Comparison of ENCODE assay signal across 17 cellular contexts in genomic region chr6:39801456-39802251, GRCh38. TPM values are rescaled to one million over a fixed set of nuclear protein-coding genes. Genes with fewer than 3 reads are reported as not detected.
DNase-seq lines count a peak whose midpoint lies in the region; ATAC-seq and TF ChIP-seq lines count a peak whose summit lies in the region.
"Had no signal": no experiment of that assay in that cellular context is flagged by ENCODE, and none has a peak within 500 bp of the region (broad histone marks: within the 10 kb centered on the region; RNA-seq: fewer than 3 reads in every experiment).

No MANE protein-coding gene starts in this region.

- CTCF ChIA-PET in activated CD4-positive, alpha-beta T cell treated with anti-CD3 and anti-CD28 coated beads, Interleukin-2, amount 10 ng/mL, durations not matched to agents 7 days and 5 days (lab: Charles Lee): interaction anchor here (1.5 kb wide), 1 partner anchor 23 kb away, joined by 3 read pairs; no protein-coding TSS in a partner anchor

- H3K4me3 ChIP-seq in right cardiac atrium (ENCODE audit: low read length) (no peak overlapping the region), coronary artery (peak overlapping the region; percentile 39)
- H3K4me3 ChIP-seq: thyroid gland had no signal

- no peak overlapping the region for H3K4me3 Mint-ChIP-seq in nephron
- H3K4me3 Mint-ChIP-seq in effector memory CD8-positive, alpha-beta T cell: no peak overlapping the region
- no peak overlapping the region for H3K4me3 Mint-ChIP-seq in activated CD4-positive, alpha-beta T cell treated with anti-CD3 and anti-CD28 coated beads, Interleukin-2, amount 10 ng/mL, durations not matched to agents 7 days and 5 days
- H3K4me3 Mint-ChIP-seq: activated CD8-positive, alpha-beta memory T cell treated with anti-CD3 and anti-CD28 coated beads, Interleukin-2, amount 10 ng/mL, durations not matched to agents 7 days and 5 days; immature natural killer cell had no signal

- peaks cover 16% of the 10 kb centered on the region for H3K4me1 ChIP-seq in right cardiac atrium (ENCODE audit: control insufficient read depth, insufficient read depth, low read length)

- H3K9me3 Mint-ChIP-seq in nephron: no peaks in the 10 kb centered on the region
- no peaks in the 10 kb centered on the region for H3K9me3 Mint-ChIP-seq in effector memory CD8-positive, alpha-beta T cell
- H3K9me3 Mint-ChIP-seq in activated CD4-positive, alpha-beta T cell treated with anti-CD3 and anti-CD28 coated beads, Interleukin-2, amount 10 ng/mL, durations not matched to agents 7 days and 5 days: no peaks in the 10 kb centered on the region
- H3K9me3 Mint-ChIP-seq: immature natural killer cell had no signal

- TF ChIP-seq CTCF in coronary artery (IDR thresholded peaks at IDR 0.05) (no peak), nephron (IDR thresholded peaks at IDR 0.05; ENCODE audit: unreplicated experiment in 3 of 3) (no peak)

- DNase-seq in right cardiac atrium: peak in 1 of 3 donors; percentile 59
- no peak for DNase-seq in cardiac septum (ENCODE audit: low spot score)
- peak; percentile 72 for DNase-seq in coronary artery (ENCODE audit: low spot score)
- DNase-seq in SIG-M5 (lab: John Stamatoyannopoulos, UW): no peak
- no peak for DNase-seq in effector memory CD8-positive, alpha-beta T cell
- no peak for DNase-seq in UCSD-AML1 (lab: John Stamatoyannopoulos, UW; ENCODE audit: unreplicated experiment)
- DNase-seq in activated CD4-positive, alpha-beta T cell treated with anti-CD3 and anti-CD28 coated beads, Interleukin-2, amount 10 ng/mL, durations not matched to agents 7 days and 5 days: no peak
- DNase-seq: activated CD8-positive, alpha-beta memory T cell treated with anti-CD3 and anti-CD28 coated beads, Interleukin-2, amount 10 ng/mL, durations not matched to agents 7 days and 5 days; activated naive CD4-positive, alpha-beta T cell treated with Interleukin-2 at 50 U/mL for 16 hours; immature natural killer cell; NCI-H1417 treated with DMSO at 0.1 percent for 48 hours; NCI-H774; thyroid gland had no signal

- POLR2A ChIA-PET in activated CD4-positive, alpha-beta T cell treated with anti-CD3 and anti-CD28 coated beads, Interleukin-2, amount 10 ng/mL, durations not matched to agents 7 days and 5 days (lab: Charles Lee): no interaction called here

- no peaks in the 10 kb centered on the region for H3K36me3 Mint-ChIP-seq in nephron (ENCODE audit: low read depth)
- H3K36me3 Mint-ChIP-seq in effector memory CD8-positive, alpha-beta T cell (ENCODE audit: insufficient read depth): no peaks in the 10 kb centered on the region
- H3K36me3 Mint-ChIP-seq in activated CD4-positive, alpha-beta T cell treated with anti-CD3 and anti-CD28 coated beads, Interleukin-2, amount 10 ng/mL, durations not matched to agents 7 days and 5 days (ENCODE audit: low read depth): no peaks in the 10 kb centered on the region
- H3K36me3 Mint-ChIP-seq: activated CD8-positive, alpha-beta memory T cell treated with anti-CD3 and anti-CD28 coated beads, Interleukin-2, amount 10 ng/mL, durations not matched to agents 7 days and 5 days; immature natural killer cell had no signal

- peak; percentile 29 to 30 for ATAC-seq in right cardiac atrium
- no peak for ATAC-seq in effector memory CD8-positive, alpha-beta T cell (replicated peaks)
- ATAC-seq: activated CD8-positive, alpha-beta memory T cell treated with anti-CD3 and anti-CD28 coated beads, Interleukin-2, amount 10 ng/mL, durations not matched to agents 7 days and 5 days had no signal

- H3K27me3 ChIP-seq in right cardiac atrium (ENCODE audit: control insufficient read depth, insufficient read depth): no peaks in the 10 kb centered on the region
- H3K27me3 ChIP-seq: thyroid gland had no signal

- intact Hi-C loops in right cardiac atrium (cut with DNase I): no loop called here
- intact Hi-C loops in cardiac septum (cut with DNase I): no loop called here

- H3K4me1 Mint-ChIP-seq in nephron: peaks cover 41% of the 10 kb centered on the region
- no peaks in the 10 kb centered on the region for H3K4me1 Mint-ChIP-seq in effector memory CD8-positive, alpha-beta T cell (ENCODE audit: low read depth in 2 of 2)
- H3K4me1 Mint-ChIP-seq in activated CD4-positive, alpha-beta T cell treated with anti-CD3 and anti-CD28 coated beads, Interleukin-2, amount 10 ng/mL, durations not matched to agents 7 days and 5 days: no peaks in the 10 kb centered on the region
- H3K4me1 Mint-ChIP-seq: activated CD8-positive, alpha-beta memory T cell treated with anti-CD3 and anti-CD28 coated beads, Interleukin-2, amount 10 ng/mL, durations not matched to agents 7 days and 5 days; immature natural killer cell had no signal

- H3K27ac Mint-ChIP-seq in nephron: peak overlapping the region; percentile 27 to 65 (median 59)
- H3K27ac Mint-ChIP-seq in effector memory CD8-positive, alpha-beta T cell: no peak overlapping the region
- no peak overlapping the region for H3K27ac Mint-ChIP-seq in activated CD4-positive, alpha-beta T cell treated with anti-CD3 and anti-CD28 coated beads, Interleukin-2, amount 10 ng/mL, durations not matched to agents 7 days and 5 days
- H3K27ac Mint-ChIP-seq: activated CD8-positive, alpha-beta memory T cell treated with anti-CD3 and anti-CD28 coated beads, Interleukin-2, amount 10 ng/mL, durations not matched to agents 7 days and 5 days; immature natural killer cell had no signal

- H3K9me3 ChIP-seq in right cardiac atrium (ENCODE audit: control insufficient read depth, low read length): no peaks in the 10 kb centered on the region
- H3K9me3 ChIP-seq: thyroid gland had no signal

- 41% methylated on average over 11 of the region's 11 CpGs for WGBS in right cardiac atrium

- H3K27me3 Mint-ChIP-seq in nephron (ENCODE audit: low read depth): peaks cover 3% of the 10 kb centered on the region
- peaks cover 13 to 32% of the 10 kb centered on the region in 2 donors for H3K27me3 Mint-ChIP-seq in effector memory CD8-positive, alpha-beta T cell
- peaks cover 7% of the 10 kb centered on the region for H3K27me3 Mint-ChIP-seq in activated CD4-positive, alpha-beta T cell treated with anti-CD3 and anti-CD28 coated beads, Interleukin-2, amount 10 ng/mL, durations not matched to agents 7 days and 5 days
- H3K27me3 Mint-ChIP-seq: activated CD8-positive, alpha-beta memory T cell treated with anti-CD3 and anti-CD28 coated beads, Interleukin-2, amount 10 ng/mL, durations not matched to agents 7 days and 5 days had no signal

- H3K27ac ChIP-seq in right cardiac atrium (ENCODE audit: low read length) (no peak overlapping the region), coronary artery (peak overlapping the region; percentile 19 to 36)
- H3K27ac ChIP-seq: HL-60, KMS-11, RWPE1, thyroid gland had no signal

RNA-seq across cellular contexts. Expression of gene DAAM2, which starts 9.5 kb away (rescaled TPM):
- 10 to 100 TPM in 2 of 4 donors, 1 to 10 TPM in 2; 7.2 to 11.5 (median 9.2) TPM for total RNA-seq in right cardiac atrium
- polyA plus RNA-seq in right cardiac atrium: 9.9 TPM
- total RNA-seq in cardiac septum: 10.4 TPM
- total RNA-seq in activated CD4-positive, alpha-beta T cell treated with anti-CD3 and anti-CD28 coated beads, Interleukin-2, amount 10 ng/mL, durations not matched to agents 7 days and 5 days: not detected
- total RNA-seq: activated CD8-positive, alpha-beta memory T cell treated with anti-CD3 and anti-CD28 coated beads, Interleukin-2, amount 10 ng/mL, durations not matched to agents 7 days and 5 days had no signal
- polyA plus RNA-seq: immature natural killer cell had no signal

Comparison
In these comparisons a context has a peak if more than half of its experiments do, and no peak if none do; other contexts are left out.
1. H3K27ac Mint-ChIP-seq: peak in nephron (3 of 3); none in effector memory CD8-positive, alpha-beta T cell (0 of 2) and activated CD4-positive, alpha-beta T cell treated with anti-CD3 and anti-CD28 coated beads, Interleukin-2, amount 10 ng/mL, durations not matched to agents 7 days and 5 days (single experiment).
2. RNA of gene DAAM2, which starts 9.5 kb away (total RNA-seq): 7.2 to 11.5 TPM in right cardiac atrium and 10.4 TPM in cardiac septum (single experiment); not detected in activated CD4-positive, alpha-beta T cell treated with anti-CD3 and anti-CD28 coated beads, Interleukin-2, amount 10 ng/mL, durations not matched to agents 7 days and 5 days; every median in the first group is over 4 times any median in the second.